14 cellular contexts compared by ENCODE assay signal in genomic region chr7:121397346-121397745, GRCh38. TPM values are rescaled to one million over a fixed set of nuclear protein-coding genes. Genes with fewer than 3 reads are reported as not detected.
DNase-seq lines count a peak whose midpoint lies in the region; ATAC-seq and TF ChIP-seq lines count a peak whose summit lies in the region.
"Had no signal": no experiment of that assay in that cellular context is flagged by ENCODE, and none has a peak within 500 bp of the region (broad histone marks: within the 10 kb centered on the region; RNA-seq: fewer than 3 reads in every experiment).

No MANE protein-coding gene starts in this region.

- H3K9me3 Mint-ChIP-seq in activated naive CD8-positive, alpha-beta T cell (ENCODE audit: low read depth), result no peaks in the 10 kb centered on the region
- H3K9me3 Mint-ChIP-seq in activated naive CD8-positive, alpha-beta T cell treated with anti-CD3 and anti-CD28 coated beads, Interleukin-2, amount 50 U/mL, for 24 hours, result peaks cover 6% of the 10 kb centered on the region
- H3K9me3 Mint-ChIP-seq in stimulated activated effector memory CD8-positive, alpha-beta T cell treated with anti-CD3 and anti-CD28 coated beads, Interleukin-12 subunit alpha, Interleukin-12 subunit beta, amount 100 ng/mL, for 72 hours, result peaks cover 2% of the 10 kb centered on the region

- POLR2A ChIA-PET in PC-9 (lab: Charles Lee; ENCODE audit: unreplicated experiment) (no interaction called here), GM10248 (lab: Yijun Ruan, JAX) (no interaction called here)

- H3K4me1 Mint-ChIP-seq in activated naive CD8-positive, alpha-beta T cell (ENCODE audit: low read depth), result peaks cover 29% of the 10 kb centered on the region
- H3K4me1 Mint-ChIP-seq in activated naive CD8-positive, alpha-beta T cell treated with anti-CD3 and anti-CD28 coated beads, Interleukin-2, amount 50 U/mL, for 24 hours, result peaks cover 32% of the 10 kb centered on the region
- peaks cover 14% of the 10 kb centered on the region for H3K4me1 Mint-ChIP-seq in stimulated activated effector memory CD8-positive, alpha-beta T cell treated with anti-CD3 and anti-CD28 coated beads, Interleukin-12 subunit alpha, Interleukin-12 subunit beta, amount 100 ng/mL, for 72 hours

- no peak overlapping the region for H3K9ac ChIP-seq in endocrine pancreas (ENCODE audit: control insufficient read depth, insufficient read depth, low read length)

- no peak for DNase-seq in activated naive CD8-positive, alpha-beta T cell treated with anti-CD3 and anti-CD28 coated beads, Interleukin-2, amount 50 U/mL, for 24 hours
- no peak for DNase-seq in PC-9
- no peak for DNase-seq in stimulated activated effector memory CD8-positive, alpha-beta T cell treated with anti-CD3 and anti-CD28 coated beads, Interleukin-12 subunit alpha, Interleukin-12 subunit beta, amount 100 ng/mL, for 72 hours (ENCODE audit: low spot score in 2 of 2)
- no peak for DNase-seq in GM10248 (ENCODE audit: extremely low spot score)
- DNase-seq: aorta; effector CD8-positive, alpha-beta T cell; H7; heart left ventricle; SIG-M5 had no signal

- H3F3A ChIP-seq in PC-9 (ENCODE audit: insufficient read depth, low read depth), result peaks cover 4% of the 10 kb centered on the region; the same call in 1 of the 2 replicates

- no peak for ATAC-seq in activated naive CD8-positive, alpha-beta T cell treated with anti-CD3 and anti-CD28 coated beads, Interleukin-2, amount 50 U/mL, for 24 hours
- no peak for ATAC-seq in stimulated activated effector memory CD8-positive, alpha-beta T cell treated with anti-CD3 and anti-CD28 coated beads, Interleukin-12 subunit alpha, Interleukin-12 subunit beta, amount 100 ng/mL, for 72 hours
- ATAC-seq in GM21447 (IDR thresholded peaks at IDR 0.05; ENCODE audit: unreplicated experiment) (no peak), GM21717 (IDR thresholded peaks at IDR 0.05; ENCODE audit: unreplicated experiment) (no peak)
- ATAC-seq: heart left ventricle had no signal

- peaks cover 34% of the 10 kb centered on the region for H3K79me2 ChIP-seq in PC-9 (ENCODE audit: low read depth)

- H3K27ac Mint-ChIP-seq in activated naive CD8-positive, alpha-beta T cell, result peak overlapping the region; percentile 54
- no peak overlapping the region for H3K27ac Mint-ChIP-seq in activated naive CD8-positive, alpha-beta T cell treated with anti-CD3 and anti-CD28 coated beads, Interleukin-2, amount 50 U/mL, for 24 hours
- H3K27ac Mint-ChIP-seq in stimulated activated effector memory CD8-positive, alpha-beta T cell treated with anti-CD3 and anti-CD28 coated beads, Interleukin-12 subunit alpha, Interleukin-12 subunit beta, amount 100 ng/mL, for 72 hours, result peak overlapping the region; percentile 92

- H3K27me3 ChIP-seq in PC-9 (ENCODE audit: insufficient read depth, low read depth), result no peaks in the 10 kb centered on the region
- no peaks in the 10 kb centered on the region for H3K27me3 ChIP-seq in endocrine pancreas (ENCODE audit: control insufficient read depth, insufficient read depth, low read length)
- H3K27me3 ChIP-seq: heart left ventricle, vagina had no signal

- no peaks in the 10 kb centered on the region; the same call in 1 of the 2 replicates for H4K20me1 ChIP-seq in PC-9 (ENCODE audit: insufficient read depth)

- no peak overlapping the region for H3K4me2 ChIP-seq in PC-9

- no TSS peak for BruUV-seq in PC-9 (replicated peaks; lab: Mats Ljungman, UMichigan)

- intact Hi-C loops in PC-9 (cut with micrococcal nuclease; ENCODE audit: unreplicated experiment), result loop anchor here (2.0 kb wide), 1 partner anchor 45 kb away; no protein-coding TSS in a partner anchor

- H3K27me3 Mint-ChIP-seq in activated naive CD8-positive, alpha-beta T cell, result no peaks in the 10 kb centered on the region
- no peaks in the 10 kb centered on the region for H3K27me3 Mint-ChIP-seq in activated naive CD8-positive, alpha-beta T cell treated with anti-CD3 and anti-CD28 coated beads, Interleukin-2, amount 50 U/mL, for 24 hours

- no peaks in the 10 kb centered on the region for H3K9me2 ChIP-seq in PC-9 (ENCODE audit: insufficient read depth)

- 0 out of 2 replicates have a peak, but pooled peaks cover 4% of the 10 kb centered on the region for H3K9me3 ChIP-seq in PC-9 (ENCODE audit: insufficient read depth, low read depth)
- H3K9me3 ChIP-seq in endocrine pancreas (ENCODE audit: control insufficient read depth, low read length), result no peaks in the 10 kb centered on the region
- H3K9me3 ChIP-seq: vagina had no signal

- H3K4me3 Mint-ChIP-seq in activated naive CD8-positive, alpha-beta T cell, result peak overlapping the region; percentile 65
- no peak overlapping the region for H3K4me3 Mint-ChIP-seq in activated naive CD8-positive, alpha-beta T cell treated with anti-CD3 and anti-CD28 coated beads, Interleukin-2, amount 50 U/mL, for 24 hours
- no peak overlapping the region for H3K4me3 Mint-ChIP-seq in stimulated activated effector memory CD8-positive, alpha-beta T cell treated with anti-CD3 and anti-CD28 coated beads, Interleukin-12 subunit alpha, Interleukin-12 subunit beta, amount 100 ng/mL, for 72 hours

- peaks cover 22% of the 10 kb centered on the region for H3K4me1 ChIP-seq in PC-9 (replicated peaks; ENCODE audit: insufficient read depth)
- peaks cover 17% of the 10 kb centered on the region for H3K4me1 ChIP-seq in endocrine pancreas (ENCODE audit: control insufficient read depth, insufficient read depth, low read length)

- TF ChIP-seq CTCF in PC-9 (conservative IDR thresholded peaks at IDR 0.05), result no peak
- no peak for TF ChIP-seq CTCF in GM10248 (IDR thresholded peaks at IDR 0.05; ENCODE audit: control extremely low read depth, extremely low read depth, low read depth, missing control alignments)

- 0 out of 2 replicates have a peak overlapping the region, but pooled peaks have one; percentile 4 for H2AFZ ChIP-seq in PC-9

- H3K36me3 Mint-ChIP-seq in activated naive CD8-positive, alpha-beta T cell, result peaks cover 4% of the 10 kb centered on the region
- H3K36me3 Mint-ChIP-seq in activated naive CD8-positive, alpha-beta T cell treated with anti-CD3 and anti-CD28 coated beads, Interleukin-2, amount 50 U/mL, for 24 hours (ENCODE audit: low read depth), result peaks cover 12% of the 10 kb centered on the region
- H3K36me3 Mint-ChIP-seq in stimulated activated effector memory CD8-positive, alpha-beta T cell treated with anti-CD3 and anti-CD28 coated beads, Interleukin-12 subunit alpha, Interleukin-12 subunit beta, amount 100 ng/mL, for 72 hours, result peaks cover 33% of the 10 kb centered on the region

- H3K4me3 ChIP-seq in PC-9 (no peak overlapping the region), endocrine pancreas (ENCODE audit: control insufficient read depth, insufficient read depth, low read length) (peak overlapping the region; percentile 78)

- H3K36me3 ChIP-seq in PC-9 (ENCODE audit: low read depth) (peaks cover 13% of the 10 kb centered on the region), endocrine pancreas (ENCODE audit: control insufficient read depth, insufficient read depth, low read length) (no peaks in the 10 kb centered on the region)
- H3K36me3 ChIP-seq: heart left ventricle, vagina had no signal

- peak overlapping the region; percentile 65; the same call in 1 of the 2 replicates for H3K27ac ChIP-seq in PC-9

- CTCF ChIA-PET in PC-9 (lab: Charles Lee) (interaction anchor here (0.6 kb wide), 1 partner anchor 215 kb away, joined by 7 read pairs; no protein-coding TSS in a partner anchor), GM10248 (lab: Yijun Ruan, JAX) (interaction anchor here (0.8 to 6.5 kb wide), 18 partner anchors 10 to 597 kb away, joined by 3 to 158 read pairs (median 7); no protein-coding TSS in a partner anchor)

RNA-seq across cellular contexts. Expression of gene FAM3C, which starts 1.2 kb away (rescaled TPM):
- 117 and 134 TPM in 2 replicates for total RNA-seq in PC-9 (2021)
